ENCODE assay signal across 1 cellular context in genomic region chr7:80047856-80048459, GRCh38.
TF ChIP-seq lines count a peak whose summit lies in the region.

No MANE protein-coding gene starts in this region.

TF ChIP-seq in HepG2, 621 proteins besides CTCF, POLR2A, EP300 and RAD21 (continued from another document):
- TF ChIP-seq SNAPC4 (CRISPR knock-in tag; IDR thresholded peaks at IDR 0.05) = no peak
- TF ChIP-seq ZSCAN29 (CRISPR knock-in tag; conservative IDR thresholded peaks at IDR 0.05) = no peak
